8 cellular contexts compared by ENCODE assay signal in the genomic region with DNA sequence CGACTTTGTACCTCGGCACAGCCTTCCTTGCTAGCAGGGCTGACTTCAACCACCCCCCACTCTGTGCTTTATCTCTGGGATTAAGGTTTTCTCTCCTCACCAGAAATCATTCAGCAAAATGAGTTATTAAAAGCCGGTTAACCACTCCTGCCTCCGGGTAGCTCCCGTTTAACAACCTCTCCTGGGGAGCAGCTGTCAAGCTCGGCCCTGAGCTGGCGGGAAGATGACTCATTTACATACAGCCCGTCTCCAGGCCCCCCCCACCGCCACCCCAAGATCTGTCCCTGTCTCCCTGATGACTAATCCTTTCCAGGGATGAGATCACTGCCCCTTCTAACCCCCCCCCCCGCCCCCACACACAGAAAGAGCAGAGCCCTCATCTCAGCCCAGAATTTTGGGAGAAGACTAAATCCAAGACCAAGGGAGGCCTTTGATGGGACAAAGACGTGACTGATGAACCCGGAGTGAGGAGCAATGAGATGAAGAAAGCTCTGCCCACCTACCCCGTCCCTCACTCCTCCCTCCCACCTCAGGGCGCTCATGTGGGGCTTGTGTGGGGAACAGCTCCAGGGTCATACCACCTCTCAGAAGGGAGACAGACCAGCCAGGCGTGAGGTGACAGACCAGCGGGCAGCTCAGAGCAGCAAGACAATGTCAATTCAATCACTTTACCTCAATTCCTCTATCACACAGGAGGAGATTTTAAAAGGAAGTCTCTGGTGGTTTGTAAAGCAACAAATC. TPM values are rescaled to one million over a fixed set of nuclear protein-coding genes. Genes with fewer than 3 reads are reported as not detected.
A peak's percentile ranks its signal among the peaks of the same experiment; 100 is the strongest.
DNase-seq lines count a peak whose midpoint lies in the region; ATAC-seq and TF ChIP-seq lines count a peak whose summit lies in the region.

No MANE protein-coding gene starts in this region.

- TF ChIP-seq CTCF in BE2C (IDR thresholded peaks at IDR 0.05; ENCODE audit: low read depth, low read length) (no peak), OCI-LY7 (conservative IDR thresholded peaks at IDR 0.05; ENCODE audit: low read length) (no peak), upper lobe of right lung (IDR thresholded peaks at IDR 0.05) (no peak)

- no peak overlapping the region for H3K4me2 ChIP-seq in OCI-LY7 (ENCODE audit: low read length)

- no peaks in the 10 kb centered on the region for H3K9me3 ChIP-seq in BE2C
- no peaks in the 10 kb centered on the region for H3K9me3 ChIP-seq in OCI-LY7 (ENCODE audit: low read length)
- H3K9me3 ChIP-seq in upper lobe of right lung: no peaks in the 10 kb centered on the region

- no peaks in the 10 kb centered on the region for H4K20me1 ChIP-seq in OCI-LY7 (ENCODE audit: insufficient read depth, low read length)

- H2AFZ ChIP-seq in OCI-LY7 (ENCODE audit: low read length): no peak overlapping the region

- CTCF ChIA-PET in OCI-LY7 (lab: Charles Lee; ENCODE audit: unreplicated experiment): no interaction called here

- ATAC-seq in upper lobe of right lung: no peak
- no peak for ATAC-seq in GM21390 (IDR thresholded peaks at IDR 0.05; ENCODE audit: unreplicated experiment)

- POLR2A ChIA-PET in OCI-LY7 (lab: Charles Lee): interaction anchor here (0.5 kb wide), 1 partner anchor 54 kb away, joined by 3 read pairs; no protein-coding TSS in a partner anchor

- H3K9me2 ChIP-seq in OCI-LY7 (ENCODE audit: insufficient read depth, low read length): no peaks in the 10 kb centered on the region

- DNase-seq in BE2C (peak; percentile 39), HK-2 (ENCODE audit: unreplicated experiment) (peak; percentile 85), T1000 (lab: John Stamatoyannopoulos, UW) (peak; percentile 81), iris pigment epithelial cell (ENCODE audit: low read depth) (peak; percentile 92), OCI-LY7 (ENCODE audit: low spot score) (no peak), upper lobe of right lung (no peak), cortex of kidney (lab: John Stamatoyannopoulos, UW) (no peak)

- H3K27me3 ChIP-seq in BE2C (no peaks in the 10 kb centered on the region), upper lobe of right lung (no peaks in the 10 kb centered on the region)

- no peak overlapping the region for H3K27ac ChIP-seq in OCI-LY7 (ENCODE audit: low read depth, low read length, poor library complexity, severe bottlenecking)
- no peak overlapping the region for H3K27ac ChIP-seq in upper lobe of right lung

- H3K79me2 ChIP-seq in OCI-LY7 (ENCODE audit: insufficient read depth, low read depth, low read length): no peaks in the 10 kb centered on the region

- intact Hi-C loops in OCI-LY7 (cut with micrococcal nuclease; ENCODE audit: unreplicated experiment) (no loop called here), upper lobe of right lung (cut with DNase I) (no loop called here)

- H3K4me3 ChIP-seq in BE2C (ENCODE audit: low read depth, low read length) (no peak overlapping the region), OCI-LY7 (ENCODE audit: low read depth, low read length, poor library complexity, severe bottlenecking) (no peak overlapping the region), upper lobe of right lung (no peak overlapping the region)

- no TSS peak for BruUV-seq in OCI-LY7 (replicated peaks; lab: Mats Ljungman, UMichigan)

- H3K4me1 ChIP-seq in BE2C: no peaks in the 10 kb centered on the region
- H3K4me1 ChIP-seq in OCI-LY7 (ENCODE audit: insufficient read depth, low read length, poor library complexity, severe bottlenecking): peaks cover 5% of the 10 kb centered on the region
- no peaks in the 10 kb centered on the region for H3K4me1 ChIP-seq in upper lobe of right lung

- no peaks in the 10 kb centered on the region for H3K36me3 ChIP-seq in BE2C
- H3K36me3 ChIP-seq in OCI-LY7 (ENCODE audit: insufficient read depth, low read length): peaks cover 2% of the 10 kb centered on the region; the same call in 1 of the 2 replicates
- H3K36me3 ChIP-seq in upper lobe of right lung: no peaks in the 10 kb centered on the region

RNA-seq across cellular contexts. Expression of a gene that starts 36.4 kb away (rescaled TPM):
- 3.7 TPM for polyA plus RNA-seq in BE2C (2012; ENCODE audit: insufficient read depth, insufficient read length, low read depth)
- 2.1 and 3.8 TPM in 2 replicates for total RNA-seq in OCI-LY7 (2014; rRNA removed; shearing (Covaris generic))
- 3.6 and 4.1 TPM in 2 replicates for total RNA-seq in OCI-LY7 (2022)
- not detected for total RNA-seq in upper lobe of right lung

Comparison
In these comparisons a context has a peak if more than half of its experiments do, and no peak if none do; other contexts are left out.
1. DNase-seq: peak in BE2C (single experiment), HK-2 (single experiment), T1000 (single experiment) and iris pigment epithelial cell (single experiment); none in OCI-LY7 (single experiment), upper lobe of right lung (single experiment) and cortex of kidney (single experiment).